1 cellular context compared by ENCODE assay signal in the genomic region with DNA sequence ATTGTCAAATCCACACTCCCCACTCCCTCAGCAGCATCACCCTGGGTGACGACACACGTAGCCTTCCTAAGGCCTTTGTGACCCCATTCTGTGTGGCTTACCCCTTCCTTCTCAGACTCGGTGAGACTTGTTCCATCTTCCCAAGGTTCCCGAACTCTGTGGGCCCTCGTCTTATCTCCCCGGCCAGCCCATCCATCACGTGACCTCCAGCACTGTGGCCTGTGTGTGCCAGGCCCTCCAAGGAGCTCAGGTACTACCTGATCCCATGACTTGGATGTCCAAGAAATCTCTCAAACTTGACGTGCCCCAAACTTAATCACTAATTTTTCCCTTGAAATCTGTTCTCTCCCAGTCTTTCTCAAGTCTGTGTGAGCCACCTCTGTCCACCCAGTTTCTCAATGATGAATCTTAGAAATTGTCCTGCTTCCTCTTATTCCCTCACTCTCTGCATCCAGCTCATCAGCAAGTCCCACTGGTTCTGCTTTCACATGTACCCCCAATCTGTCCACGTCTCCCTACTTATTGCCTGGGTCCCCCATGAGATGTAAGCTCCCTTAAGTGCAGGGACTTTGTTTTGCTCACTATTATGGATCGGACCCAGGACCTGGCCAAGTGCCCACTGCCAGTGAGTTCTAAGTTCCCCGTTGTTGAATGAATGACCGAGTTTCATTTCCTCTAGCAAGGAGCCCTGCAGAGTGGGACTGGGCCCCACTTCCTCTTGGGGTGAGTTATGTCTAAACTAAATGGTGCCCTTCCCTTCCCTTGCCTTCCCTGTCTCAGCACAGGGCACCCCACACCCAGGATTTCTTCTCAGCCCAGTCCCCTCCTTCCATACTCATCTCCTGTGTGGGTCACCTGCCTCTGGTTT.
TF ChIP-seq lines count a peak whose summit lies in the region.

No MANE protein-coding gene starts in this region.

TF ChIP-seq in IMR-90, 13 proteins besides CTCF, POLR2A, EP300 and RAD21 (continued from another document):
- TF ChIP-seq, protein P1, sequence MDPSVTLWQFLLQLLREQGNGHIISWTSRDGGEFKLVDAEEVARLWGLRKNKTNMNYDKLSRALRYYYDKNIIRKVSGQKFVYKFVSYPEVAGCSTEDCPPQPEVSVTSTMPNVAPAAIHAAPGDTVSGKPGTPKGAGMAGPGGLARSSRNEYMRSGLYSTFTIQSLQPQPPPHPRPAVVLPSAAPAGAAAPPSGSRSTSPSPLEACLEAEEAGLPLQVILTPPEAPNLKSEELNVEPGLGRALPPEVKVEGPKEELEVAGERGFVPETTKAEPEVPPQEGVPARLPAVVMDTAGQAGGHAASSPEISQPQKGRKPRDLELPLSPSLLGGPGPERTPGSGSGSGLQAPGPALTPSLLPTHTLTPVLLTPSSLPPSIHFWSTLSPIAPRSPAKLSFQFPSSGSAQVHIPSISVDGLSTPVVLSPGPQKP (IDR thresholded peaks at IDR 0.05; ENCODE audit: borderline replicate concordance, low read depth, low read length): no peak
- TF ChIP-seq BHLHE40 (IDR thresholded peaks at IDR 0.05; ENCODE audit: low read depth, low read length): no peak
- TF ChIP-seq, protein P2, sequence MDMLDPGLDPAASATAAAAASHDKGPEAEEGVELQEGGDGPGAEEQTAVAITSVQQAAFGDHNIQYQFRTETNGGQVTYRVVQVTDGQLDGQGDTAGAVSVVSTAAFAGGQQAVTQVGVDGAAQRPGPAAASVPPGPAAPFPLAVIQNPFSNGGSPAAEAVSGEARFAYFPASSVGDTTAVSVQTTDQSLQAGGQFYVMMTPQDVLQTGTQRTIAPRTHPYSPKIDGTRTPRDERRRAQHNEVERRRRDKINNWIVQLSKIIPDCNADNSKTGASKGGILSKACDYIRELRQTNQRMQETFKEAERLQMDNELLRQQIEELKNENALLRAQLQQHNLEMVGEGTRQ (IDR thresholded peaks at IDR 0.05; ENCODE audit: low read depth, low read length): no peak
- no peak for TF ChIP-seq CHD1 (IDR thresholded peaks at IDR 0.05; ENCODE audit: low read depth, low read length)
